Comparison of ENCODE assay signal across 8 cellular contexts in the genomic region with DNA sequence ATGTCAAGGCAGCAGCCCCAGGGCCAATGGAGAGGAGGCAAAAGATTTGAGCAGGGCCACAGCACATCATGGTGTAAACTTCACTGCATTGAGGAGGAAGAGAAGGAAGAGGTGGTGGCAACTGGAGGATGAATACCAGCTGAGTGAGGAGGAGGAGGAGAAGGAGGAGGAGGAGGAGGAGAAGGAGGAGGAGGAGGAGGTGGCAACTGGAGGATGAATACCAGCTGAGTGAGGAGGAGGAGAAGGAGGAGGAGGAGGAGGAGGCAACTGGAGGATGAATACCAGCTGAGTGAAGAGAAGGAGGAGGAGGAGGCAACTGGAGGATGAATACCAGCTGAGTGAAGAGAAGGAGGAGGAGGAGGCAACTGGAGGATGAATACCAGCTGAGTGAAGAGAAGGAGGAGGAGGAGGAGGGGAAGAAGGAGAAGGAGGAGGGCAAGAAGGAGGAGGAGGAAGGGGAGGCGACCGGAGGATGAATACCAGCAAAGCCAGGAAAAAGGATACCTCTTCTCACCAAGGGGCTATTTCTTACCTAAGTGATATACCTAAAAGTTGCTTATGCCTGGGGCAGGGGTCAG. TPM values are rescaled to one million over a fixed set of nuclear protein-coding genes. Genes with fewer than 3 reads are reported as not detected.
DNase-seq lines count a peak whose midpoint lies in the region; ATAC-seq, FAIRE-seq and TF ChIP-seq lines count a peak whose summit lies in the region.
"Not testable (repeated sequence)": the region's sequence is repeated elsewhere in the genome, so short reads cannot be mapped to it uniquely, and the experiment has no call there.

No MANE protein-coding gene starts in this region.

- not testable (repeated sequence) for H3K56ac ChIP-seq in IMR-90 (ENCODE audit: extremely low read depth, insufficient read depth, low read length); H1 (replicated peaks; ENCODE audit: insufficient read length, low read depth, low read length)

- H4K5ac ChIP-seq in IMR-90 (ENCODE audit: low read depth, low read length): peak overlapping the region; percentile 27
- not testable (repeated sequence) for H4K5ac ChIP-seq in H1 (ENCODE audit: insufficient read length, low read depth, low read length)

- not testable (repeated sequence) for H2BK15ac ChIP-seq in IMR-90 (ENCODE audit: low read depth, low read length); H1 (ENCODE audit: low read length)

- FAIRE-seq in H1 (lab: Jason Lieb, UNC): not testable (repeated sequence)

- H3K9me1 ChIP-seq in IMR-90 (ENCODE audit: insufficient read depth, low read length): not testable (repeated sequence)

- CTCF ChIA-PET in IMR-90 (lab: Yijun Ruan, JAX) (interaction anchor here (0.6 kb wide), 1 partner anchor 9 kb away, joined by 3 read pairs; no protein-coding TSS in a partner anchor), H1 (lab: Charles Lee; ENCODE audit: partially characterized antibody) (interaction anchor here (0.6 to 1.1 kb wide), 3 partner anchors 40 to 183 kb away, joined by 3 read pairs; no protein-coding TSS in a partner anchor)

- TF ChIP-seq POLR2A in IMR-90 (IDR thresholded peaks at IDR 0.05; ENCODE audit: low read depth, low read length); H1 (IDR thresholded peaks at IDR 0.05; ENCODE audit: control extremely low read depth in 1 of 2, low read depth in 2 of 2, low read length in 2 of 2); testis (IDR thresholded peaks at IDR 0.05); uterus (IDR thresholded peaks at IDR 0.05): not testable (repeated sequence)

- not testable (repeated sequence) for H3K4me3 Mint-ChIP-seq in activated naive CD4-positive, alpha-beta T cell treated with anti-CD3 and anti-CD28 coated beads, Interleukin-2, amount 50 U/mL, for 24 hours
- peak overlapping the region; percentile 79 for H3K4me3 Mint-ChIP-seq in neural crest cell

- not testable (repeated sequence) for H2AK9ac ChIP-seq in IMR-90 (replicated peaks; ENCODE audit: low read depth, low read length, poor library complexity)

- TF ChIP-seq RAD21 in IMR-90 (IDR thresholded peaks at IDR 0.05; ENCODE audit: low read length); H1 (IDR thresholded peaks at IDR 0.05 in 1 of 2, conservative IDR thresholded peaks at IDR 0.05 in 1 of 2; ENCODE audit: low read depth in 2 of 2, low read length in 2 of 2): not testable (repeated sequence)

- peak overlapping the region; percentile 15 for H2AK5ac ChIP-seq in IMR-90 (ENCODE audit: low read depth, low read length)
- H2AK5ac ChIP-seq in H1 (ENCODE audit: low read depth, low read length): not testable (repeated sequence)

- H3K23me2 ChIP-seq in H1 (ENCODE audit: low read depth, low read length): peaks cover 11% of the 10 kb centered on the region

- H3K27ac Mint-ChIP-seq in activated naive CD4-positive, alpha-beta T cell treated with anti-CD3 and anti-CD28 coated beads, Interleukin-2, amount 50 U/mL, for 24 hours: peak overlapping the region; percentile 48
- peak overlapping the region; percentile 29 for H3K27ac Mint-ChIP-seq in neural crest cell (ENCODE audit: unreplicated experiment)

- not testable (repeated sequence) for H3K4me1 Mint-ChIP-seq in activated naive CD4-positive, alpha-beta T cell treated with anti-CD3 and anti-CD28 coated beads, Interleukin-2, amount 50 U/mL, for 24 hours
- H3K4me1 Mint-ChIP-seq in neural crest cell: peaks cover 25% of the 10 kb centered on the region

- DNase-seq in EH (ENCODE audit: low read depth): peak; percentile 51
- DNase-seq in IMR-90; H1 (ENCODE audit: low read depth in 1 of 2, low spot score in 2 of 2); neural crest cell (ENCODE audit: low read depth, low spot score): not testable (repeated sequence)
- peak; percentile 12 for DNase-seq in fibroblast of peridontal ligament (ENCODE audit: extremely low read depth)
- peak; percentile 16 for DNase-seq in testis
- peak in 1 of 2 donors; percentile 22 for DNase-seq in uterus

- H3K79me2 ChIP-seq in H1 (ENCODE audit: control insufficient read depth in 1 of 2, insufficient read depth in 2 of 2, low read length in 2 of 2): peaks cover 0 to 10% of the 10 kb centered on the region in 2 experiments; a peak in 2 of 4 replicates

- H3K27me3 Mint-ChIP-seq in activated naive CD4-positive, alpha-beta T cell treated with anti-CD3 and anti-CD28 coated beads, Interleukin-2, amount 50 U/mL, for 24 hours: not testable (repeated sequence)
- peaks cover 26% of the 10 kb centered on the region for H3K27me3 Mint-ChIP-seq in neural crest cell (ENCODE audit: low read depth)

- H2BK12ac ChIP-seq in H1 (ENCODE audit: low read depth, low read length): peak overlapping the region; percentile 43; the same call in 1 of the 2 replicates

- not testable (repeated sequence) for BruUV-seq in IMR-90 (replicated peaks; lab: Mats Ljungman, UMichigan)

- peak overlapping the region; percentile 46; the same call in 1 of the 2 replicates for H2BK20ac ChIP-seq in IMR-90 (ENCODE audit: low read depth, low read length)
- not testable (repeated sequence) for H2BK20ac ChIP-seq in H1 (ENCODE audit: low read length)

- dilution Hi-C loops in IMR-90 (cut with HindIII; ENCODE audit: low sequenced_read_pairs, unreplicated experiment): not testable (repeated sequence)

- intact Hi-C loops in IMR-90 (cut with micrococcal nuclease): loop anchor here (2.0 kb wide), 1 partner anchor 63 kb away; no protein-coding TSS in a partner anchor
- intact Hi-C loops in testis (cut with DNase I; ENCODE audit: low total_unique reads); uterus (cut with DNase I; ENCODE audit: low total_unique reads): not testable (repeated sequence)

- WGBS in IMR-90 (ENCODE audit: extremely low coverage in 2 of 2, insufficient read length in 1 of 2), 2 experiments: no CpG with 5 or more reads among the region's 2 CpGs
- WGBS in H1 (ENCODE audit: extremely low coverage in 1 of 2, insufficient coverage in 1 of 2, insufficient read length in 1 of 2, insufficient replicate concordance in 2 of 2, low coverage in 1 of 2, low lambda C conversion rate in 2 of 2, missing lambda C conversion rate in 1 of 2), 2 experiments: 72% methylated on average over 2 of the region's 2 CpGs; no CpG with 5 or more reads in 1 of the 2 experiments
- 63 to 68% methylated on average over 2 of the region's 2 CpGs for WGBS in testis, 2 donors

- not testable (repeated sequence) for H3K9ac ChIP-seq in IMR-90 (ENCODE audit: low read depth, low read length); H1 (replicated peaks in 1 of 4; ENCODE audit: extremely low read depth in 1 of 4, low read depth in 3 of 4, low read length in 3 of 4)

- H3K4me2 ChIP-seq in IMR-90 (ENCODE audit: low read depth, low read length); H1 (ENCODE audit: insufficient read depth in 1 of 2, low read depth in 2 of 2, low read length in 2 of 2): not testable (repeated sequence)

- not testable (repeated sequence) for H3K9me3 ChIP-seq in IMR-90 (ENCODE audit: control insufficient read depth, insufficient read depth, low read length); H1 (ENCODE audit: insufficient read depth in 2 of 2, low read depth in 1 of 2, low read length in 1 of 2); testis; uterus

- 0 out of 2 replicates have a peak overlapping the region, but pooled peaks have one; percentile 15 for H3K14ac ChIP-seq in IMR-90 (replicated peaks; ENCODE audit: low read depth, low read length)
- H3K14ac ChIP-seq in H1 (ENCODE audit: insufficient read length): not testable (repeated sequence)

- not testable (repeated sequence) for TF ChIP-seq CTCF in IMR-90 (conservative IDR thresholded peaks at IDR 0.05; ENCODE audit: low read depth, low read length); H1 (IDR thresholded peaks at IDR 0.05; ENCODE audit: control extremely low read depth in 1 of 3, insufficient read depth in 1 of 3, low read depth in 1 of 3, low read length in 3 of 3); neural crest cell (conservative IDR thresholded peaks at IDR 0.05); testis (IDR thresholded peaks at IDR 0.05); uterus (IDR thresholded peaks at IDR 0.05)

- not testable (repeated sequence) for H4K91ac ChIP-seq in IMR-90 (ENCODE audit: insufficient read depth, low read depth, low read length); H1 (replicated peaks; ENCODE audit: insufficient read length, low read length)

- POLR2A ChIA-PET in IMR-90 (lab: Charles Lee; ENCODE audit: unreplicated experiment): not testable (repeated sequence)
- POLR2A ChIA-PET in H1 (lab: Charles Lee; ENCODE audit: partially characterized antibody): interaction anchor here (0.9 to 2.6 kb wide), 4 partner anchors 10 to 219 kb away, joined by 3 to 9 read pairs (median 4); no protein-coding TSS in a partner anchor

- not testable (repeated sequence) for H3K36me3 ChIP-seq in IMR-90 (ENCODE audit: control insufficient read depth, insufficient read depth, low read length); H1 (ENCODE audit: control insufficient read depth in 2 of 4, insufficient read depth in 4 of 4, low read length in 3 of 4); testis (ENCODE audit: low read depth, missing control alignments); uterus

- not testable (repeated sequence) for H3K18ac ChIP-seq in IMR-90 (ENCODE audit: low read depth, low read length); H1 (ENCODE audit: extremely low read depth, low read length)

- H2BK120ac ChIP-seq in IMR-90 (ENCODE audit: low read depth, low read length); H1 (replicated peaks; ENCODE audit: low read depth, low read length): not testable (repeated sequence)

- peak overlapping the region; percentile 67 for H3K4ac ChIP-seq in IMR-90 (ENCODE audit: low read depth, low read length)
- H3K4ac ChIP-seq in H1 (replicated peaks; ENCODE audit: insufficient read length, low read depth, low read length): not testable (repeated sequence)

- H3K4me3 ChIP-seq in IMR-90 (ENCODE audit: insufficient read depth, low read depth, low read length); H1 (ENCODE audit: extremely low read depth in 1 of 4, insufficient read depth in 2 of 4, low read depth in 3 of 4, low read length in 4 of 4); testis; uterus: not testable (repeated sequence)

- not testable (repeated sequence) for H3K36me3 Mint-ChIP-seq in activated naive CD4-positive, alpha-beta T cell treated with anti-CD3 and anti-CD28 coated beads, Interleukin-2, amount 50 U/mL, for 24 hours; neural crest cell (ENCODE audit: low read depth)

- H3K79me1 ChIP-seq in IMR-90 (ENCODE audit: low read depth in 1 of 2, low read length in 2 of 2): peaks cover 5 to 12% of the 10 kb centered on the region in 2 experiments
- H3K79me1 ChIP-seq in H1 (ENCODE audit: low read depth, low read length): not testable (repeated sequence)

- not testable (repeated sequence) for H3K27me3 ChIP-seq in IMR-90 (ENCODE audit: control insufficient read depth, insufficient read depth, low read length); testis; uterus
- peaks cover 0 to 16% (median 13%) of the 10 kb centered on the region in 4 experiments; a peak in 6 of 7 replicates for H3K27me3 ChIP-seq in H1 (replicated peaks in 1 of 4; ENCODE audit: control insufficient read depth in 3 of 4, extremely low read depth in 1 of 4, insufficient read depth in 3 of 4, low read length in 3 of 4)

- not testable (repeated sequence) for H3K27ac ChIP-seq in IMR-90 (ENCODE audit: insufficient read depth, low read length); H1 (ENCODE audit: low read depth, low read length); testis
- peak overlapping the region; percentile 20 to 56 for H3K27ac ChIP-seq in uterus

- not testable (repeated sequence) for H3K9me3 Mint-ChIP-seq in activated naive CD4-positive, alpha-beta T cell treated with anti-CD3 and anti-CD28 coated beads, Interleukin-2, amount 50 U/mL, for 24 hours; neural crest cell

- H4K8ac ChIP-seq in IMR-90 (ENCODE audit: low read depth in 2 of 2, low read length in 2 of 2): peak overlapping the region in 1 of 2 experiments; percentile 69; a peak in 2 of 4 replicates
- H4K8ac ChIP-seq in H1 (ENCODE audit: extremely low read depth, insufficient read depth, low read length): not testable (repeated sequence)

- peak overlapping the region; percentile 39 for H2BK5ac ChIP-seq in IMR-90 (ENCODE audit: low read depth, low read length, poor library complexity, severe bottlenecking)
- not testable (repeated sequence) for H2BK5ac ChIP-seq in H1 (ENCODE audit: low read depth, low read length)

- H3K23ac ChIP-seq in IMR-90 (ENCODE audit: low read depth, low read length); H1 (ENCODE audit: insufficient read length): not testable (repeated sequence)

- not testable (repeated sequence) for H4K20me1 ChIP-seq in IMR-90 (ENCODE audit: insufficient read depth, low read length); H1 (replicated peaks in 1 of 2; ENCODE audit: control insufficient read depth in 1 of 2, insufficient read depth in 2 of 2, low read length in 2 of 2)

- not testable (repeated sequence) for ATAC-seq in IMR-90 (ENCODE audit: low read depth)

- H3K4me1 ChIP-seq in IMR-90 (ENCODE audit: control insufficient read depth, insufficient read depth, low read length); H1 (replicated peaks in 1 of 4; ENCODE audit: control insufficient read depth in 3 of 4, insufficient read depth in 4 of 4, low read length in 3 of 4); uterus: not testable (repeated sequence)
- H3K4me1 ChIP-seq in testis: peaks cover 11% of the 10 kb centered on the region

- in situ Hi-C loops in IMR-90 (cut with MboI; ENCODE audit: low sequenced_read_pairs): not testable (repeated sequence)

- peak overlapping the region; percentile 77 for H2AFZ ChIP-seq in IMR-90 (replicated peaks; ENCODE audit: low read length, poor library complexity)
- not testable (repeated sequence) for H2AFZ ChIP-seq in H1 (ENCODE audit: low read length)

- TF ChIP-seq EP300 in H1 (IDR thresholded peaks at IDR 0.05; ENCODE audit: borderline replicate concordance in 1 of 2, low read depth in 2 of 2, low read length in 2 of 2): not testable (repeated sequence)

RNA-seq across cellular contexts. Expression of a gene that starts 3.3 kb away (rescaled TPM):
- total RNA-seq in IMR-90 (2012; rRNA removed): 5.4 and 7.2 TPM in 2 replicates
- polyA plus RNA-seq in IMR-90 (2012; rRNA removed): 8.1 and 8.8 TPM in 2 replicates
- 8.8 and 10.1 TPM in 2 replicates for polyA plus RNA-seq in IMR-90 (2012; cell fraction: cytosol; rRNA removed)
- 17.0 and 22.1 TPM in 2 replicates for polyA plus RNA-seq in IMR-90 (2012; cell fraction: nucleus; rRNA removed; ENCODE audit: low replicate concordance)
- total RNA-seq in H1 (2021; fragmentation: NEBNext Ultra II Directional; extraction: Animal tissue kit (Norgen Biotek cat#: 25700)): 33.8 and 34.0 TPM in 2 replicates
- polyA plus RNA-seq in H1 (2011; rRNA removed): 9.5 and 15.4 TPM in 2 replicates
- 14.8 TPM for polyA plus RNA-seq in H1 (2011; cell fraction: cytosol; rRNA removed)
- polyA plus RNA-seq in H1 (2011; cell fraction: nucleus; rRNA removed): 45.1 TPM
- 17.3 to 20.0 TPM (median 18.4 TPM) in 4 replicates for polyA plus RNA-seq in H1 (2012, experiment 1 of 2)
- 16.2 TPM for polyA plus RNA-seq in H1 (2012, experiment 2 of 2)
- polyA plus RNA-seq in H1 (2013, experiment 1 of 2): 18.1 TPM
- polyA plus RNA-seq in H1 (2013, experiment 2 of 2): 18.9 TPM
- 7.3 and 9.4 TPM in 2 replicates for polyA minus RNA-seq in H1 (2011; rRNA and poly(A)+ RNA removed)
- 18.9 TPM for polyA minus RNA-seq in H1 (2011; cell fraction: cytosol; rRNA and poly(A)+ RNA removed)
- 50.1 TPM for polyA minus RNA-seq in H1 (2011; cell fraction: nucleus; rRNA and poly(A)+ RNA removed)
- total RNA-seq in neural crest cell: 67.2 and 67.8 TPM in 2 replicates
- total RNA-seq in testis: 10 to 100 TPM; 19.5 to 31.0 TPM
- polyA plus RNA-seq in testis (ENCODE audit: insufficient read depth, low read depth, low replicate concordance): 12.0 TPM
- 10 to 100 TPM; 19.7 to 61.5 (median 48.4) TPM for total RNA-seq in uterus

RNA-seq across cellular contexts. Expression of a gene that starts 41.4 kb away (rescaled TPM):
- total RNA-seq in IMR-90 (2012; rRNA removed): 10.0 and 11.9 TPM in 2 replicates
- polyA plus RNA-seq in IMR-90 (2012; rRNA removed): 29.9 and 39.0 TPM in 2 replicates
- polyA plus RNA-seq in IMR-90 (2012; cell fraction: cytosol; rRNA removed): 34.0 and 34.1 TPM in 2 replicates
- 23.5 and 34.0 TPM in 2 replicates for polyA plus RNA-seq in IMR-90 (2012; cell fraction: nucleus; rRNA removed; ENCODE audit: low replicate concordance)
- total RNA-seq in H1 (2021; fragmentation: NEBNext Ultra II Directional; extraction: Animal tissue kit (Norgen Biotek cat#: 25700)): 99.7 and 104 TPM in 2 replicates
- polyA plus RNA-seq in H1 (2011; rRNA removed): 78.7 and 112 TPM in 2 replicates
- polyA plus RNA-seq in H1 (2011; cell fraction: cytosol; rRNA removed): 111 TPM
- polyA plus RNA-seq in H1 (2011; cell fraction: nucleus; rRNA removed): 95.2 TPM
- 78.1 to 103 TPM (median 96.8 TPM) in 4 replicates for polyA plus RNA-seq in H1 (2012, experiment 1 of 2)
- polyA plus RNA-seq in H1 (2012, experiment 2 of 2): 96.2 TPM
- 70.5 TPM for polyA plus RNA-seq in H1 (2013, experiment 1 of 2)
- polyA plus RNA-seq in H1 (2013, experiment 2 of 2): 71.0 TPM
- polyA minus RNA-seq in H1 (2011; rRNA and poly(A)+ RNA removed): 17.8 and 20.3 TPM in 2 replicates
- polyA minus RNA-seq in H1 (2011; cell fraction: cytosol; rRNA and poly(A)+ RNA removed): 41.1 TPM
- polyA minus RNA-seq in H1 (2011; cell fraction: nucleus; rRNA and poly(A)+ RNA removed): 32.2 TPM
- 104 and 107 TPM in 2 replicates for total RNA-seq in neural crest cell
- total RNA-seq in testis: 10 to 100 TPM; 38.6 to 45.1 TPM
- 71.6 TPM for polyA plus RNA-seq in testis (ENCODE audit: insufficient read depth, low read depth, low replicate concordance)
- 10 to 100 TPM in 2 of 4 donors, 1 to 10 TPM in 2; 1.3 to 28.7 (median 10.6) TPM for total RNA-seq in uterus
